Comparison of ENCODE assay signal across 8 cellular contexts in the genomic region with DNA sequence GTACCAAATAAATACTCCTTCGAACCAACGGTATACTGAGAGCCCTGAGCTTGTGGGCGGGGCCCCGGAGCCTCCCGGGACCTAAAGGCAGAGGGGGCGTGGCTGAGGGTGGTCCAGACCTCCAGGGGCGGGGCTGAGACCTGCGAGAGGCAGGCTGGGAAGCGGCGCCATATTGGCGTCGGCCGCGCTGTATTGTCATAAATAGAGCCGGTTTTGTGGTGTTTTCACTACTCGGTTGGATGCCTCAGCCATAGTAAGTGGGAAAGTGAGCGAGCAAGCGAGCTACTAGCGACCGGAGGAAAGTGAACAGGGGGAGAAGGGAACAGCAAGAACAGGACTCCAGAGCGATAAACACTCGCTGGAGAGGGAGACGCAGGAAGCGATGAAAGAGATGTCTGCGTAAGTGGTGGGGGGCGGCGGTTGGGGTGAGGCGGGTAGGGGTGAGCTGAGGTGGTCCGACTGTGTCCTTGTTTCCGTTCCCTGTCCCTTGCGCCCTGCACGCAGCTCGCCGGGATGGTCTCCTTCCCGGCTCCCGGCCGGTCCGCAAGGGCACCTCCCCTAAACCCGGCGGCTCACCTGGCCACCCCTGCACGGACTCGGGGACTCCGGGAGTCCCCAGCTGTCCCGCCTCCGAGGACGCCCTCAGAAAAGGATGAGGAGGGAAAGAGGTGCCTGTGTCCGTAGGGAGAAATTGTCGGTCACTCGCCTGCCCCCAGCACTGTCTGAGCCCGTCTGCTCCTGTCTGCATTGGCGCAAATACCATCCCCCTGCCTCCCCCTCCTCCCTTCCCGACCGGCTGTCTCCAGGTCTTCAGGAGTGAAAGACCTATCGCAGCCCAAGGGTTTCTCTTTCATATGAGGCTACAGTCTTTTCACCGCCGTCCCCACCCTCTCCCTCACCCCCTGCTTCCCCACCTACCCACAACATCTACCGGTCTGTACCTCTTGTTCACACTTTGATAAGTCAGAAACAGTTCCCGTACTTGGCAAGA.
DNase-seq lines count a peak whose midpoint lies in the region; ATAC-seq and TF ChIP-seq lines count a peak whose summit lies in the region.

A gene (plus strand): TSS at position 172 of the 991 bp plus-strand sequence. CDS start 211 bp downstream, at position 383.

- peak within 1 kb of the TSS; percentile 96 for H3K4me3 ChIP-seq in choroid plexus epithelial cell (ENCODE audit: low read depth, low read length)

- TF ChIP-seq CTCF in choroid plexus epithelial cell (conservative IDR thresholded peaks at IDR 0.05; ENCODE audit: low read depth, low read length): no peak

- DNase-seq in AML-193 (lab: John Stamatoyannopoulos, UW): peak; percentile 82 to 85
- peak; percentile 90 for DNase-seq in NCI-H510A treated with DMSO at 0.1 percent for 48 hours (lab: John Stamatoyannopoulos, UW)
- peak; percentile 98 to 99 for DNase-seq in activated CD4-positive, alpha-beta T cell treated with anti-CD3 and anti-CD28 coated beads for 24 hours (ENCODE audit: low read depth in 2 of 2)
- peak; percentile 95 for DNase-seq in choroid plexus epithelial cell (ENCODE audit: low read depth)
- DNase-seq in kidney tubule cell (ENCODE audit: low spot score): peak; percentile 91
- DNase-seq in stimulated activated CD4-positive, alpha-beta T cell treated with anti-CD3 and anti-CD28 coated beads, Interleukin-1b, Interleukin-23, amount 100 ng/mL, for 24 hours (ENCODE audit: low read depth in 4 of 4, low spot score in 1 of 4): peak; percentile 94 to 98 (median 98)

- ATAC-seq in HG03439 (IDR thresholded peaks at IDR 0.05; ENCODE audit: unreplicated experiment): peak; percentile 97

- peak; percentile 87 for TF ChIP-seq POLR2A in GM19193 (IDR thresholded peaks at IDR 0.05; ENCODE audit: extremely low read depth, insufficient read depth, insufficient read length)

Comparison
In these comparisons a context has a peak if more than half of its experiments do, and no peak if none do; other contexts are left out.
1. Peak in every context shown above with its lines: DNase-seq, ATAC-seq and H3K4me3 ChIP-seq.